ENCODE assay signal across 8 cellular contexts in the genomic region with DNA sequence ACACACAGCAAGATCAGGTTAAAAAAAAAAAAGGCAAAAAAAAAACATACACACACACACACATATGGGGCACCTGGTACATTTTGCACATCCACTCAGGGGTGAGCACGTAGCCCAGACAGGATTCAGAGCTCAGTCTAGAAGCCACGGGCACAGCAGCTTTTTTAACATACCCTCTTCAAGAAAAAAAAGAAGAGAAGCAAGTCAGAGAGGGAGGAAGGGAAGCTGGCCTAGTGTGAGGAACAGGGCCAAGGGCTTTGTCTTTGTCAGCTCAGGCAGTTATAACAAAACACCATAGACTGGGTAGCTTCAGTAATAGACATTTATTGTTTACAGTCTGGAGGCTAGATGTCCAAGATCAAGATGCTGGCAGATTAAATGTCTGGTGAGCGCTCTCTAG. TPM values are rescaled to one million over a fixed set of nuclear protein-coding genes. Genes with fewer than 3 reads are reported as not detected.
DNase-seq lines count a peak whose midpoint lies in the region; ATAC-seq and TF ChIP-seq lines count a peak whose summit lies in the region.

No MANE protein-coding gene starts in this region.

- TF ChIP-seq POLR2A in uterus (IDR thresholded peaks at IDR 0.05) = no peak

- peaks cover 50% of the 10 kb centered on the region for H3K4me1 Mint-ChIP-seq in activated T-helper 1 cell treated with anti-CD3 and anti-CD28 coated beads, Interleukin-12 subunit alpha, Interleukin-12 subunit beta, Interleukin-2, Interleukin-4 antibody, amounts not matched to agents 30 ng/mL and 10 ng/mL and 1 ng/mL, durations not matched to agents 14 hours and 24 hours and 36 hours (ENCODE audit: low read depth)

- intact Hi-C loops in Right ventricle myocardium superior (cut with DNase I) (no loop called here), uterus (cut with DNase I; ENCODE audit: low total_unique reads) (no loop called here)
- intact Hi-C loops in activated T-helper 1 cell treated with anti-CD3 and anti-CD28 coated beads, Interleukin-12 subunit alpha, Interleukin-12 subunit beta, Interleukin-2, Interleukin-4 antibody, amounts not matched to agents 30 ng/mL and 10 ng/mL and 1 ng/mL, durations not matched to agents 14 hours and 24 hours and 36 hours (cut with micrococcal nuclease) = loop anchor here (10.0 kb wide), 1 partner anchor 609 kb away; a partner anchor contains a TSS

- H3K27ac ChIP-seq in cardiac muscle cell (peak overlapping the region; percentile 76), uterus (peak overlapping the region; percentile 100)

- H3K27me3 ChIP-seq in cardiac muscle cell (no peaks in the 10 kb centered on the region), uterus (no peaks in the 10 kb centered on the region)

- DNase-seq in cardiac muscle cell (ENCODE audit: low read depth in 1 of 2, low spot score in 1 of 2) (no peak), Right ventricle myocardium superior (no peak), medulla oblongata (ENCODE audit: extremely low spot score) (peak; percentile 72), uterus (no peak), cerebellum (ENCODE audit: low spot score) (no peak), NCI-H510A treated with DMSO at 0.1 percent for 48 hours (lab: John Stamatoyannopoulos, UW) (no peak)
- DNase-seq in activated T-helper 1 cell treated with anti-CD3 and anti-CD28 coated beads, Interleukin-12 subunit alpha, Interleukin-12 subunit beta, Interleukin-2, Interleukin-4 antibody, amounts not matched to agents 30 ng/mL and 10 ng/mL and 1 ng/mL, durations not matched to agents 14 hours and 24 hours and 36 hours (ENCODE audit: low spot score) = no peak

- H3K4me1 ChIP-seq in cardiac muscle cell (ENCODE audit: low read depth) = peaks cover 13% of the 10 kb centered on the region
- no peaks in the 10 kb centered on the region for H3K4me1 ChIP-seq in uterus

- H3K9me3 ChIP-seq in cardiac muscle cell (ENCODE audit: low read depth) (no peaks in the 10 kb centered on the region), uterus (no peaks in the 10 kb centered on the region)

- no peak for ATAC-seq in Right ventricle myocardium superior (ENCODE audit: poor library complexity)
- no peak for ATAC-seq in HG02973 (IDR thresholded peaks at IDR 0.05; ENCODE audit: unreplicated experiment)

- TF ChIP-seq CTCF in cardiac muscle cell (IDR thresholded peaks at IDR 0.05; ENCODE audit: low read depth, low read length) = no peak
- TF ChIP-seq CTCF in uterus (IDR thresholded peaks at IDR 0.05) = no peak

- H3K27me3 Mint-ChIP-seq in activated T-helper 1 cell treated with anti-CD3 and anti-CD28 coated beads, Interleukin-12 subunit alpha, Interleukin-12 subunit beta, Interleukin-2, Interleukin-4 antibody, amounts not matched to agents 30 ng/mL and 10 ng/mL and 1 ng/mL, durations not matched to agents 14 hours and 24 hours and 36 hours (ENCODE audit: insufficient read depth) = no peaks in the 10 kb centered on the region

- H3K27ac Mint-ChIP-seq in activated T-helper 1 cell treated with anti-CD3 and anti-CD28 coated beads, Interleukin-12 subunit alpha, Interleukin-12 subunit beta, Interleukin-2, Interleukin-4 antibody, amounts not matched to agents 30 ng/mL and 10 ng/mL and 1 ng/mL, durations not matched to agents 14 hours and 24 hours and 36 hours = peak overlapping the region; percentile 85

- no peaks in the 10 kb centered on the region for H3K36me3 ChIP-seq in cardiac muscle cell
- H3K36me3 ChIP-seq in uterus = no peaks in the 10 kb centered on the region

- H3K4me3 ChIP-seq in cardiac muscle cell (no peak overlapping the region), uterus (no peak overlapping the region)

- peak overlapping the region; percentile 88 for H3K4me3 Mint-ChIP-seq in activated T-helper 1 cell treated with anti-CD3 and anti-CD28 coated beads, Interleukin-12 subunit alpha, Interleukin-12 subunit beta, Interleukin-2, Interleukin-4 antibody, amounts not matched to agents 30 ng/mL and 10 ng/mL and 1 ng/mL, durations not matched to agents 14 hours and 24 hours and 36 hours

- H3K9me3 Mint-ChIP-seq in activated T-helper 1 cell treated with anti-CD3 and anti-CD28 coated beads, Interleukin-12 subunit alpha, Interleukin-12 subunit beta, Interleukin-2, Interleukin-4 antibody, amounts not matched to agents 30 ng/mL and 10 ng/mL and 1 ng/mL, durations not matched to agents 14 hours and 24 hours and 36 hours = no peaks in the 10 kb centered on the region

- H3K36me3 Mint-ChIP-seq in activated T-helper 1 cell treated with anti-CD3 and anti-CD28 coated beads, Interleukin-12 subunit alpha, Interleukin-12 subunit beta, Interleukin-2, Interleukin-4 antibody, amounts not matched to agents 30 ng/mL and 10 ng/mL and 1 ng/mL, durations not matched to agents 14 hours and 24 hours and 36 hours (ENCODE audit: low read depth) = peaks cover 16% of the 10 kb centered on the region

RNA-seq across cellular contexts. Expression of a gene that starts 2.3 kb away (rescaled TPM):
- total RNA-seq in cardiac muscle cell (184 and 268 TPM in 2 replicates), Right ventricle myocardium superior (74.7 TPM), uterus (100 to 1,000 TPM; 423 to 862 (median 517) TPM), cerebellum (92.0 TPM)
- 118 and 120 TPM in 2 replicates for polyA plus RNA-seq in cardiac muscle cell
- 346 and 351 TPM in 2 replicates for total RNA-seq in activated T-helper 1 cell treated with anti-CD3 and anti-CD28 coated beads, Interleukin-12 subunit alpha, Interleukin-12 subunit beta, Interleukin-2, Interleukin-4 antibody, amounts not matched to agents 30 ng/mL and 10 ng/mL and 1 ng/mL, durations not matched to agents 14 hours and 24 hours and 36 hours

RNA-seq across cellular contexts. Expression of a gene that starts 37.7 kb away (rescaled TPM):
- total RNA-seq in cardiac muscle cell (38.2 and 52.0 TPM in 2 replicates), Right ventricle myocardium superior (16.8 TPM), uterus (10 to 100 TPM; 13.3 to 67.4 (median 40.7) TPM), cerebellum (36.9 TPM)
- polyA plus RNA-seq in cardiac muscle cell = 87.3 and 93.8 TPM in 2 replicates
- 235 and 248 TPM in 2 replicates for total RNA-seq in activated T-helper 1 cell treated with anti-CD3 and anti-CD28 coated beads, Interleukin-12 subunit alpha, Interleukin-12 subunit beta, Interleukin-2, Interleukin-4 antibody, amounts not matched to agents 30 ng/mL and 10 ng/mL and 1 ng/mL, durations not matched to agents 14 hours and 24 hours and 36 hours
